ENCODE assay signal across 9 cellular contexts in the genomic region with DNA sequence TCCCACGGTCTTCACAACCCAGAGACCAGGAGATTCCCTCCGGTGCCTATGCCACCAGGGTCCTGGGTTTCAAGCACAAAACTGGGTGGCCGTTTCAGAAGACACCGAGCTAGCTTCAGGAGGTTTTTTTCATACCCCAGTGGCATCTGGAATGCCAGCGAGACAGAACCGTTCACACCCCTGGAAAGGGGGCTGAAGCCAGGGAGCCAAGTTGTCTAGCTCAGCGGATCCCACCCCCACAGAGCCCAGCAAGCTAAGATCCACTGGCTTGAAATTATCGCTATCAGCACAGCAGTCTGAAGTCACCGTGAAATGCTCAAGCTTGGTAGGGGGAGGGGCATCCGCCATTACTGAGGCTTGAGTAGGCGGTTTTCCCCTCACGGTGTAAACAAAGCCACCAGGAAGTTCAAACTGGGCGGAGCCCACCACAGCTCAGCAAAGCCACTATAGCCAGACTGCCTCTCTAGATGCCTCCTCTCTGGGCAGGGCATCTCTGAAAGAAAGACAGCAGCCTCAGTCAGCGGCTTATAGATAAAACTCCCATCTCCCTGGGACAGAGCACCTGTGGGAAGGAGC. TPM values are rescaled to one million over a fixed set of nuclear protein-coding genes. Genes with fewer than 3 reads are reported as not detected.
DNase-seq lines count a peak whose midpoint lies in the region; FAIRE-seq and TF ChIP-seq lines count a peak whose summit lies in the region.
"Not testable (repeated sequence)": the region's sequence is repeated elsewhere in the genome, so short reads cannot be mapped to it uniquely, and the experiment has no call there.
"Had no signal": no experiment of that assay in that cellular context is flagged by ENCODE, and none has a peak within 500 bp of the region (broad histone marks: within the 10 kb centered on the region; RNA-seq: fewer than 3 reads in every experiment).

No MANE protein-coding gene starts in this region.

- DNase-seq in CD4-positive, alpha-beta memory T cell, result peak in 4 of 5 donors; percentile 43 to 62 (median 54)
- not testable (repeated sequence) for DNase-seq in HTR-8/SVneo (ENCODE audit: insufficient read length, low spot score)
- DNase-seq in NCI-H345 (lab: John Stamatoyannopoulos, UW) (peak; percentile 11), SK-N-DZ (ENCODE audit: low spot score) (peak; percentile 19), activated T-helper 1 cell treated with Interleukin-2 at 50 U/mL for 16 hours (ENCODE audit: low read depth) (peak; percentile 25), immature natural killer cell (peak; percentile 35 to 43 (median 37)), transverse colon (peak; percentile 20)
- DNase-seq in activated CD4-positive, alpha-beta memory T cell treated with anti-CD3 and anti-CD28 coated beads for 36 hours, result peak; percentile 8

- FAIRE-seq in HTR-8/SVneo (lab: Jason Lieb, UNC), result peak; percentile 13

- not testable (repeated sequence) for H3K4me1 ChIP-seq in CD4-positive, alpha-beta memory T cell (ENCODE audit: insufficient read depth, low read length); transverse colon

- not testable (repeated sequence) for H3K27ac ChIP-seq in CD4-positive, alpha-beta memory T cell (ENCODE audit: low read depth, low read length); transverse colon

- not testable (repeated sequence) for H3K36me3 ChIP-seq in CD4-positive, alpha-beta memory T cell (ENCODE audit: insufficient read depth, low read length); transverse colon

- H3K27me3 ChIP-seq in CD4-positive, alpha-beta memory T cell (ENCODE audit: insufficient read depth, low read length); transverse colon: not testable (repeated sequence)

- WGBS in transverse colon (ENCODE audit: low coverage in 1 of 2), 2 donors, result 66% methylated on average over 14 of the region's 14 CpGs; no CpG with 5 or more reads in 1 of the 2 donors

- TF ChIP-seq EP300 in transverse colon (IDR thresholded peaks at IDR 0.05; ENCODE audit: low read depth), result not testable (repeated sequence)

- H3K36me3 Mint-ChIP-seq in CD4-positive, alpha-beta memory T cell; activated CD4-positive, alpha-beta memory T cell treated with anti-CD3 and anti-CD28 coated beads for 36 hours; immature natural killer cell: not testable (repeated sequence)

- H3K27ac Mint-ChIP-seq in CD4-positive, alpha-beta memory T cell, result peak overlapping the region in 4 of 7 donors; percentile 41 to 80 (median 72)
- not testable (repeated sequence) for H3K27ac Mint-ChIP-seq in activated CD4-positive, alpha-beta memory T cell treated with anti-CD3 and anti-CD28 coated beads for 36 hours
- peak overlapping the region in 1 of 6 donors; percentile 45 for H3K27ac Mint-ChIP-seq in immature natural killer cell

- not testable (repeated sequence) for TF ChIP-seq POLR2A in transverse colon (IDR thresholded peaks at IDR 0.05)

- in situ Hi-C loops in transverse colon (cut with MboI; ENCODE audit: low pct_ligation_motif_present in 1 of 4, low pct_unique_long_range_greater_than_20kb in 1 of 4, low sequenced_read_pairs in 3 of 4), result not testable (repeated sequence)

- H3K9me3 Mint-ChIP-seq in CD4-positive, alpha-beta memory T cell, result peaks cover 0 to 51% (median 31%) of the 10 kb centered on the region in 8 donors
- H3K9me3 Mint-ChIP-seq in activated CD4-positive, alpha-beta memory T cell treated with anti-CD3 and anti-CD28 coated beads for 36 hours; immature natural killer cell: not testable (repeated sequence)

- H3K9me3 ChIP-seq in CD4-positive, alpha-beta memory T cell (ENCODE audit: control insufficient read depth in 1 of 2, low read length in 2 of 2); transverse colon: not testable (repeated sequence)

- CTCF ChIA-PET in CD4-positive, alpha-beta memory T cell (lab: Charles Lee; ENCODE audit: partially characterized antibody); activated CD4-positive, alpha-beta memory T cell treated with anti-CD3 and anti-CD28 coated beads for 36 hours (lab: Charles Lee): not testable (repeated sequence)

- H3K4me3 Mint-ChIP-seq in CD4-positive, alpha-beta memory T cell, result peak overlapping the region in 6 of 8 donors; percentile 53 to 77 (median 60)
- H3K4me3 Mint-ChIP-seq in activated CD4-positive, alpha-beta memory T cell treated with anti-CD3 and anti-CD28 coated beads for 36 hours, result not testable (repeated sequence)
- H3K4me3 Mint-ChIP-seq in immature natural killer cell, result peak overlapping the region in 4 of 5 donors; percentile 55 to 73 (median 66)

- H3K4me1 Mint-ChIP-seq in CD4-positive, alpha-beta memory T cell, result peaks cover 0 to 27% (median 9%) of the 10 kb centered on the region in 4 donors
- not testable (repeated sequence) for H3K4me1 Mint-ChIP-seq in activated CD4-positive, alpha-beta memory T cell treated with anti-CD3 and anti-CD28 coated beads for 36 hours (ENCODE audit: low read depth)
- H3K4me1 Mint-ChIP-seq in immature natural killer cell, result peaks cover 19 to 27% of the 10 kb centered on the region in 2 donors

- not testable (repeated sequence) for H3K27me3 Mint-ChIP-seq in CD4-positive, alpha-beta memory T cell; activated CD4-positive, alpha-beta memory T cell treated with anti-CD3 and anti-CD28 coated beads for 36 hours
- peaks cover 0 to 10% (median 4%) of the 10 kb centered on the region in 3 donors for H3K27me3 Mint-ChIP-seq in immature natural killer cell (ENCODE audit: low read depth in 3 of 3)

- TF ChIP-seq CTCF in transverse colon (IDR thresholded peaks at IDR 0.05), result not testable (repeated sequence)

- not testable (repeated sequence) for H3K4me3 ChIP-seq in CD4-positive, alpha-beta memory T cell (ENCODE audit: low read length in 2 of 2); transverse colon

- intact Hi-C loops in CD4-positive, alpha-beta memory T cell (cut with micrococcal nuclease); activated CD4-positive, alpha-beta memory T cell treated with anti-CD3 and anti-CD28 coated beads for 36 hours (cut with micrococcal nuclease); transverse colon (cut with DNase I; ENCODE audit: low total_unique reads): not testable (repeated sequence)

- POLR2A ChIA-PET in CD4-positive, alpha-beta memory T cell (lab: Charles Lee; ENCODE audit: partially characterized antibody); activated CD4-positive, alpha-beta memory T cell treated with anti-CD3 and anti-CD28 coated beads for 36 hours (lab: Charles Lee): not testable (repeated sequence)

RNA-seq across cellular contexts. Expression of gene XIST, which starts 40.1 kb away (rescaled TPM):
- total RNA-seq in CD4-positive, alpha-beta memory T cell, result not detected
- polyA plus RNA-seq in CD4-positive, alpha-beta memory T cell, result 10 to 100 TPM in 1 of 2 donors, 1 to 10 TPM in 1; 8.1 to 13.0 TPM
- polyA plus RNA-seq in SK-N-DZ (2014; cell fraction: cytosol; rRNA removed), result 2.7 TPM in 2 replicates
- 605 and 803 TPM in 2 replicates for polyA plus RNA-seq in SK-N-DZ (2014; cell fraction: nucleus; rRNA removed)
- not detected for total RNA-seq in activated CD4-positive, alpha-beta memory T cell treated with anti-CD3 and anti-CD28 coated beads for 36 hours
- 10 to 100 TPM in 2 of 3 donors, 1 to 10 TPM in 1; 4.2 to 12.8 (median 11.0) TPM for polyA plus RNA-seq in immature natural killer cell
- total RNA-seq in transverse colon, result 100 to 1,000 TPM in 2 of 4 donors, 1 to 10 TPM in 1, under 1 TPM in 1; 0.27 to 709 (median 242) TPM
- total RNA-seq: T-helper 1 cell treated with Interleukin-12 subunit alpha and Interleukin-12 subunit beta and Interleukin-4 antibody, amounts not matched to agents 30 ng/mL and 1 ng/mL, for 36 hours had no signal
